ENCODE assay signal across 9 cellular contexts in genomic region chr1:23809751-23810171, GRCh38. TPM values are rescaled to one million over a fixed set of nuclear protein-coding genes. Genes with fewer than 3 reads are reported as not detected.
DNase-seq lines count a peak whose midpoint lies in the region; ATAC-seq, FAIRE-seq and TF ChIP-seq lines count a peak whose summit lies in the region.
"Had no signal": no experiment of that assay in that cellular context is flagged by ENCODE, and none has a peak within 500 bp of the region (broad histone marks: within the 10 kb centered on the region; RNA-seq: fewer than 3 reads in every experiment).

No MANE protein-coding gene starts in this region.

- H2AFZ ChIP-seq in parathyroid adenoma = no peak overlapping the region

- no peak overlapping the region for H3K9ac ChIP-seq in parathyroid adenoma

- H3K9me3 Mint-ChIP-seq in activated T-helper 1 cell treated with anti-CD3 and anti-CD28 coated beads, Interleukin-12 subunit alpha, Interleukin-12 subunit beta, Interleukin-2, Interleukin-4 antibody, amounts not matched to agents 30 ng/mL and 10 ng/mL and 1 ng/mL, durations not matched to agents 14 hours and 24 hours and 36 hours = no peaks in the 10 kb centered on the region

- peak; percentile 69 for DNase-seq in ACHN
- peak; percentile 91 to 96 for DNase-seq in Kasumi-1 (lab: John Stamatoyannopoulos, UW)
- peak; percentile 88 for DNase-seq in RPMI8226
- peak; percentile 70 for DNase-seq in activated T-helper 1 cell treated with anti-CD3 and anti-CD28 coated beads, Interleukin-12 subunit alpha, Interleukin-12 subunit beta, Interleukin-2, Interleukin-4 antibody, amounts not matched to agents 30 ng/mL and 10 ng/mL and 1 ng/mL, durations not matched to agents 14 hours and 24 hours and 36 hours (ENCODE audit: low spot score)
- DNase-seq in fibroblast of pulmonary artery (ENCODE audit: low read depth) = peak; percentile 74
- DNase-seq in urothelium cell line (ENCODE audit: low spot score) = peak; percentile 74

- no peaks in the 10 kb centered on the region for H3K36me3 ChIP-seq in parathyroid adenoma (ENCODE audit: control insufficient read depth, insufficient read depth, low read length)

- in situ Hi-C loops in ACHN (cut with HindIII; ENCODE audit: low pct_ligation_motif_present, low pct_unique_long_range_greater_than_20kb, low sequenced_read_pairs) = no loop called here

- H3K27ac Mint-ChIP-seq in activated T-helper 1 cell treated with anti-CD3 and anti-CD28 coated beads, Interleukin-12 subunit alpha, Interleukin-12 subunit beta, Interleukin-2, Interleukin-4 antibody, amounts not matched to agents 30 ng/mL and 10 ng/mL and 1 ng/mL, durations not matched to agents 14 hours and 24 hours and 36 hours = no peak overlapping the region

- no peaks in the 10 kb centered on the region for H3K9me3 ChIP-seq in parathyroid adenoma (ENCODE audit: control insufficient read depth, low read length)

- H3K27me3 Mint-ChIP-seq in activated T-helper 1 cell treated with anti-CD3 and anti-CD28 coated beads, Interleukin-12 subunit alpha, Interleukin-12 subunit beta, Interleukin-2, Interleukin-4 antibody, amounts not matched to agents 30 ng/mL and 10 ng/mL and 1 ng/mL, durations not matched to agents 14 hours and 24 hours and 36 hours (ENCODE audit: insufficient read depth) = no peaks in the 10 kb centered on the region

- no peak overlapping the region for H3K27ac ChIP-seq in parathyroid adenoma

- peak; percentile 58 for ATAC-seq in GM18867 (IDR thresholded peaks at IDR 0.05; ENCODE audit: unreplicated experiment)

- peaks cover 24% of the 10 kb centered on the region for H3K36me3 Mint-ChIP-seq in activated T-helper 1 cell treated with anti-CD3 and anti-CD28 coated beads, Interleukin-12 subunit alpha, Interleukin-12 subunit beta, Interleukin-2, Interleukin-4 antibody, amounts not matched to agents 30 ng/mL and 10 ng/mL and 1 ng/mL, durations not matched to agents 14 hours and 24 hours and 36 hours (ENCODE audit: low read depth)

- TF ChIP-seq CTCF in fibroblast of pulmonary artery (IDR thresholded peaks at IDR 0.05; ENCODE audit: low read length, missing control alignments) (peak; percentile 79), parathyroid adenoma (IDR thresholded peaks at IDR 0.05) (peak; percentile 62)

- intact Hi-C loops in activated T-helper 1 cell treated with anti-CD3 and anti-CD28 coated beads, Interleukin-12 subunit alpha, Interleukin-12 subunit beta, Interleukin-2, Interleukin-4 antibody, amounts not matched to agents 30 ng/mL and 10 ng/mL and 1 ng/mL, durations not matched to agents 14 hours and 24 hours and 36 hours (cut with micrococcal nuclease) = loop anchor here (1.0 kb wide), 4 partner anchors 9 to 219 kb away; partner anchors contain the start of genes FUCA1 and GALE

- H3K4me3 ChIP-seq in fibroblast of pulmonary artery (replicated peaks; ENCODE audit: low read depth, low read length) (no peak overlapping the region), parathyroid adenoma (ENCODE audit: low read depth, low read length) (no peak overlapping the region)
- H3K4me3 ChIP-seq: skin epidermis had no signal

- no peak for FAIRE-seq in urothelium cell line (lab: Jason Lieb, UNC)

- H3K4me1 Mint-ChIP-seq in activated T-helper 1 cell treated with anti-CD3 and anti-CD28 coated beads, Interleukin-12 subunit alpha, Interleukin-12 subunit beta, Interleukin-2, Interleukin-4 antibody, amounts not matched to agents 30 ng/mL and 10 ng/mL and 1 ng/mL, durations not matched to agents 14 hours and 24 hours and 36 hours (ENCODE audit: low read depth) = peaks cover 19% of the 10 kb centered on the region

- H3K4me3 Mint-ChIP-seq in activated T-helper 1 cell treated with anti-CD3 and anti-CD28 coated beads, Interleukin-12 subunit alpha, Interleukin-12 subunit beta, Interleukin-2, Interleukin-4 antibody, amounts not matched to agents 30 ng/mL and 10 ng/mL and 1 ng/mL, durations not matched to agents 14 hours and 24 hours and 36 hours = no peak overlapping the region

- H3K4me1 ChIP-seq in parathyroid adenoma = no peaks in the 10 kb centered on the region

- no peak overlapping the region for H3K4me2 ChIP-seq in parathyroid adenoma (ENCODE audit: low read length)

- no peaks in the 10 kb centered on the region for H3K79me2 ChIP-seq in parathyroid adenoma

- no peaks in the 10 kb centered on the region for H3K27me3 ChIP-seq in parathyroid adenoma (ENCODE audit: control insufficient read depth, insufficient read depth, low read length)

RNA-seq across cellular contexts. Expression of gene GALE, which starts 9.2 kb away (rescaled TPM):
- 62.4 and 63.4 TPM in 2 replicates for total RNA-seq in activated T-helper 1 cell treated with anti-CD3 and anti-CD28 coated beads, Interleukin-12 subunit alpha, Interleukin-12 subunit beta, Interleukin-2, Interleukin-4 antibody, amounts not matched to agents 30 ng/mL and 10 ng/mL and 1 ng/mL, durations not matched to agents 14 hours and 24 hours and 36 hours

RNA-seq across cellular contexts. Expression of gene HMGCL, which starts 15.5 kb away (rescaled TPM):
- total RNA-seq in activated T-helper 1 cell treated with anti-CD3 and anti-CD28 coated beads, Interleukin-12 subunit alpha, Interleukin-12 subunit beta, Interleukin-2, Interleukin-4 antibody, amounts not matched to agents 30 ng/mL and 10 ng/mL and 1 ng/mL, durations not matched to agents 14 hours and 24 hours and 36 hours = 18.5 and 19.9 TPM in 2 replicates

RNA-seq across cellular contexts. Expression of gene LYPLA2, which starts 18.8 kb away (rescaled TPM):
- total RNA-seq in activated T-helper 1 cell treated with anti-CD3 and anti-CD28 coated beads, Interleukin-12 subunit alpha, Interleukin-12 subunit beta, Interleukin-2, Interleukin-4 antibody, amounts not matched to agents 30 ng/mL and 10 ng/mL and 1 ng/mL, durations not matched to agents 14 hours and 24 hours and 36 hours = 91.4 and 96.1 TPM in 2 replicates

RNA-seq across cellular contexts. Expression of gene PITHD1, which starts 31.5 kb away (rescaled TPM):
- total RNA-seq in activated T-helper 1 cell treated with anti-CD3 and anti-CD28 coated beads, Interleukin-12 subunit alpha, Interleukin-12 subunit beta, Interleukin-2, Interleukin-4 antibody, amounts not matched to agents 30 ng/mL and 10 ng/mL and 1 ng/mL, durations not matched to agents 14 hours and 24 hours and 36 hours = 83.2 and 83.4 TPM in 2 replicates

RNA-seq across cellular contexts. Expression of gene FUCA1, which starts 58.3 kb away (rescaled TPM):
- 3.5 TPM in 2 replicates for total RNA-seq in activated T-helper 1 cell treated with anti-CD3 and anti-CD28 coated beads, Interleukin-12 subunit alpha, Interleukin-12 subunit beta, Interleukin-2, Interleukin-4 antibody, amounts not matched to agents 30 ng/mL and 10 ng/mL and 1 ng/mL, durations not matched to agents 14 hours and 24 hours and 36 hours
